ENCODE assay signal across 8 cellular contexts in the genomic region with DNA sequence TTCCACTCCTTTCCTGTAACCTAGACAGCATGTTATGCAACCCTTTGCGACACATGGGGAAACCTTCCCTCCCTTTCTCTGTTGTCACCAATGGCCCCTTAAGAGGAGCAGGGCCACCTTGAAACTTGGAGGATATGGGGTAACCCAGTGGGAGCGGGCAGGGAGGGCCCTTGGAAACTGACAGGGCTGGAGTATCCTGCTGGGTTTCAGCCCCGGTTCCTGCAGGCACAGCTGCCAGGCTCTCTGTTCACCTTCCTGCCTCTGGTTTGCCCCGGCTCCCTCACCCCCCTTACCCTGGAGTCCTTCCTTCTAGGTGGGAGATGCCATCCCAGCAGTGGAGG. TPM values are rescaled to one million over a fixed set of nuclear protein-coding genes. Genes with fewer than 3 reads are reported as not detected.
DNase-seq lines count a peak whose midpoint lies in the region; ATAC-seq and TF ChIP-seq lines count a peak whose summit lies in the region.

No MANE protein-coding gene starts in this region.

- H3K4me1 ChIP-seq in foreskin keratinocyte, result peaks cover 3% of the 10 kb centered on the region
- H3K4me1 ChIP-seq in spleen, result peaks cover 4 to 59% (median 31%) of the 10 kb centered on the region in 6 donors

- ATAC-seq in foreskin keratinocyte (no peak), GM19324 (IDR thresholded peaks at IDR 0.05; ENCODE audit: low FRiP score, unreplicated experiment) (no peak), GM18520 (IDR thresholded peaks at IDR 0.05; ENCODE audit: unreplicated experiment) (no peak)

- WGBS in spleen, 5 donors, result 43 to 75% (median 56%) methylated on average over 4 of the region's 4 CpGs

- no peak for TF ChIP-seq POLR2A in spleen (IDR thresholded peaks at IDR 0.05)

- H3K27ac ChIP-seq in HL-60 (replicated peaks), result peak overlapping the region; percentile 96
- peak overlapping the region; percentile 69 for H3K27ac ChIP-seq in foreskin keratinocyte
- peak overlapping the region; percentile 42 to 100 (median 99) for H3K27ac ChIP-seq in spleen

- TF ChIP-seq CTCF in HL-60 (IDR thresholded peaks at IDR 0.05; ENCODE audit: insufficient read depth, low read length) (no peak), foreskin keratinocyte (conservative IDR thresholded peaks at IDR 0.05) (no peak), spleen (IDR thresholded peaks at IDR 0.05 in 8 of 11, conservative IDR thresholded peaks at IDR 0.05 in 3 of 11) (no peak)

- intact Hi-C loops in spleen (cut with DNase I; ENCODE audit: low total_unique reads), result no loop called here

- peak; percentile 84 to 86 for DNase-seq in HL-60 (ENCODE audit: low read depth in 1 of 2, low spot score in 1 of 2)
- peak; percentile 20 for DNase-seq in UCSD-AML1 (lab: John Stamatoyannopoulos, UW; ENCODE audit: unreplicated experiment)
- DNase-seq in foreskin keratinocyte, result no peak
- no peak for DNase-seq in spleen
- no peak for DNase-seq in NCI-H1048 (lab: John Stamatoyannopoulos, UW)
- no peak for DNase-seq in NCI-H1436 treated with DMSO at 0.1 percent for 48 hours (lab: John Stamatoyannopoulos, UW)

- no peaks in the 10 kb centered on the region for H3K27me3 ChIP-seq in HL-60 (ENCODE audit: insufficient read depth, poor library complexity, severe bottlenecking)
- no peaks in the 10 kb centered on the region for H3K27me3 ChIP-seq in foreskin keratinocyte
- no peaks in the 10 kb centered on the region for H3K27me3 ChIP-seq in spleen (replicated peaks in 1 of 7)

- peaks cover 0 to 64% (median 37%) of the 10 kb centered on the region in 6 donors for H3K36me3 ChIP-seq in spleen

- H3K4me3 ChIP-seq in HL-60 (replicated peaks; ENCODE audit: insufficient read depth, low read length), result peak overlapping the region; percentile 92
- H3K4me3 ChIP-seq in spleen, result peak overlapping the region in 4 of 8 donors; percentile 69 to 79 (median 72)

- no peaks in the 10 kb centered on the region for H3K9me3 ChIP-seq in spleen

RNA-seq across cellular contexts. Expression of gene PRDX5, which starts 1.5 kb away (rescaled TPM):
- 399 and 407 TPM in 2 replicates for total RNA-seq in foreskin keratinocyte
- polyA plus RNA-seq in foreskin keratinocyte, result 685 and 769 TPM in 2 replicates
- total RNA-seq in spleen, result 100 to 1,000 TPM in 3 of 7 donors, 10 to 100 TPM in 4; 77.0 to 169 (median 95.6) TPM
- 100 to 1,000 TPM; 181 to 302 (median 237) TPM for polyA plus RNA-seq in spleen

RNA-seq across cellular contexts. Expression of gene TRMT112, which starts 2.0 kb away (rescaled TPM):
- 386 and 447 TPM in 2 replicates for total RNA-seq in foreskin keratinocyte
- 422 and 522 TPM in 2 replicates for polyA plus RNA-seq in foreskin keratinocyte
- 100 to 1,000 TPM; 138 to 420 (median 158) TPM for total RNA-seq in spleen
- polyA plus RNA-seq in spleen, result 100 to 1,000 TPM; 328 to 431 (median 350) TPM

RNA-seq across cellular contexts. Expression of gene ESRRA, which starts 14.1 kb away (rescaled TPM):
- total RNA-seq in foreskin keratinocyte, result 49.1 and 50.9 TPM in 2 replicates
- polyA plus RNA-seq in foreskin keratinocyte, result 46.1 and 49.9 TPM in 2 replicates
- total RNA-seq in spleen, result 10 to 100 TPM; 30.2 to 49.3 (median 43.7) TPM
- 10 to 100 TPM; 24.0 to 56.5 (median 34.7) TPM for polyA plus RNA-seq in spleen

RNA-seq across cellular contexts. Expression of gene CATSPERZ, which starts 19.2 kb away (rescaled TPM):
- total RNA-seq in foreskin keratinocyte (0.44 and 0.46 TPM in 2 replicates), spleen (not detected)
- polyA plus RNA-seq in foreskin keratinocyte (0.80 and 1.1 TPM in 2 replicates), spleen (under 1 TPM in 2 of 3 donors, not detected in 1; 0.09 to 0.48 TPM)

RNA-seq across cellular contexts. Expression of gene CCDC88B, which starts 20.6 kb away (rescaled TPM):
- total RNA-seq in foreskin keratinocyte (4.9 and 7.6 TPM in 2 replicates), spleen (100 to 1,000 TPM in 3 of 7 donors, 10 to 100 TPM in 4; 64.3 to 128 (median 86.6) TPM)
- polyA plus RNA-seq in foreskin keratinocyte (5.3 and 8.9 TPM in 2 replicates), spleen (100 to 1,000 TPM; 225 to 638 (median 623) TPM)

Comparison
In these comparisons a context has a peak if more than half of its experiments do, and no peak if none do; other contexts are left out.
1. DNase-seq: peak in HL-60 (2 of 2) and UCSD-AML1 (single experiment); none in foreskin keratinocyte (0 of 2), spleen (single experiment), NCI-H1048 (single experiment) and NCI-H1436 treated with DMSO at 0.1 percent for 48 hours (single experiment).
2. Peak in every context shown above with its lines, with median percentiles within 50 percentile points of each other: H3K27ac ChIP-seq.